ENCODE assay signal across 37 cellular contexts in genomic region chr16:50662306-50662940, GRCh38. TPM values are rescaled to one million over a fixed set of nuclear protein-coding genes. Genes with fewer than 3 reads are reported as not detected.
"Had no signal": no experiment of that assay in that cellular context is flagged by ENCODE, and none has a peak within 500 bp of the region (broad histone marks: within the 10 kb centered on the region; RNA-seq: fewer than 3 reads in every experiment).

No MANE protein-coding gene starts in this region.

- H3K36me3 Mint-ChIP-seq: activated naive CD4-positive, alpha-beta T cell treated with anti-CD3 and anti-CD28 coated beads, Interleukin-2, amount 50 U/mL, for 24 hours; activated naive CD8-positive, alpha-beta T cell treated with anti-CD3 and anti-CD28 coated beads for 36 hours had no signal

- H3K9me3 Mint-ChIP-seq: activated naive CD4-positive, alpha-beta T cell treated with anti-CD3 and anti-CD28 coated beads, Interleukin-2, amount 50 U/mL, for 24 hours; activated naive CD8-positive, alpha-beta T cell treated with anti-CD3 and anti-CD28 coated beads for 36 hours; activated naive CD8-positive, alpha-beta T cell treated with anti-CD3 and anti-CD28 coated beads, Interleukin-2, amount 50 U/mL, for 24 hours had no signal

- H3K27ac Mint-ChIP-seq: activated B cell treated with CpG ODN at 0.5 μM for 24 hours; activated CD8-positive, alpha-beta T cell treated with anti-CD3 and anti-CD28 coated beads, Interleukin-2, amount 10 ng/mL, durations not matched to agents 7 days and 5 days; activated naive CD4-positive, alpha-beta T cell treated with anti-CD3 and anti-CD28 coated beads, Interleukin-2, amount 50 U/mL, for 24 hours; activated naive CD8-positive, alpha-beta T cell treated with anti-CD3 and anti-CD28 coated beads for 36 hours; activated naive CD8-positive, alpha-beta T cell treated with anti-CD3 and anti-CD28 coated beads, Interleukin-2, amount 50 U/mL, for 24 hours; T-helper 17 cell; T-helper 2 cell treated with Interferon-gamma antibody and Interleukin-4, amounts not matched to agents 5 μg/mL and 100 μg/mL, for 36 hours had no signal

- FAIRE-seq: endometrium, endothelial cell of umbilical vein had no signal

- H3K4me3 Mint-ChIP-seq: activated B cell treated with CpG ODN at 0.5 μM for 24 hours; activated CD8-positive, alpha-beta memory T cell treated with anti-CD3 and anti-CD28 coated beads, Interleukin-2, amount 10 ng/mL, durations not matched to agents 7 days and 5 days; activated CD8-positive, alpha-beta T cell treated with anti-CD3 and anti-CD28 coated beads, Interleukin-2, amount 10 ng/mL, durations not matched to agents 7 days and 5 days; activated naive CD4-positive, alpha-beta T cell treated with anti-CD3 and anti-CD28 coated beads, Interleukin-2, amount 50 U/mL, for 24 hours; activated naive CD8-positive, alpha-beta T cell treated with anti-CD3 and anti-CD28 coated beads for 36 hours; activated naive CD8-positive, alpha-beta T cell treated with anti-CD3 and anti-CD28 coated beads, Interleukin-2, amount 50 U/mL, for 24 hours; T-helper 17 cell; T-helper 2 cell treated with Interferon-gamma antibody and Interleukin-4, amounts not matched to agents 5 μg/mL and 100 μg/mL, for 36 hours had no signal

- DNase-seq: activated B cell treated with CpG ODN at 0.5 μM for 24 hours; activated CD4-positive, alpha-beta T cell treated with anti-CD3 and anti-CD28 coated beads for 48 hours; activated CD4-positive, alpha-beta T cell treated with anti-CD3 and anti-CD28 coated beads, Interleukin-2, amount 50 U/mL, for 1 hour; activated CD4-positive, alpha-beta T cell treated with anti-CD3 and anti-CD28 coated beads, Interleukin-2, amount 50 U/mL, for 48 hours; activated CD8-positive, alpha-beta memory T cell treated with anti-CD3 and anti-CD28 coated beads, Interleukin-2, amount 10 ng/mL, durations not matched to agents 7 days and 5 days; activated CD8-positive, alpha-beta memory T cell treated with anti-CD3 and anti-CD28 coated beads, Interleukin-2, amount 50 U/mL, for 4 hours; activated CD8-positive, alpha-beta T cell treated with anti-CD3 and anti-CD28 coated beads, Interleukin-2, amount 10 ng/mL, durations not matched to agents 7 days and 5 days; activated gamma-delta T cell; activated naive CD4-positive, alpha-beta T cell; activated naive CD8-positive, alpha-beta T cell treated with anti-CD3 and anti-CD28 coated beads for 36 hours; activated naive CD8-positive, alpha-beta T cell treated with anti-CD3 and anti-CD28 coated beads, Interleukin-2, amount 50 U/mL, for 24 hours; activated T-cell treated with anti-CD3 and anti-CD28 coated beads, Interleukin-2, amount 50 U/mL, for 1 hour; activated T-cell treated with anti-CD3 and anti-CD28 coated beads, Interleukin-2, amount 50 U/mL, for 48 hours; adrenal gland; aorta; central memory CD4-positive, alpha-beta T cell; cerebellar nuclear complex; colonic mucosa; effector CD8-positive, alpha-beta T cell; esophagus squamous epithelium; foreskin melanocyte; heart right ventricle; T-helper 1 cell; T-helper 17 cell; T1000; WERI-Rb-1 had no signal

- H3K27me3 Mint-ChIP-seq: activated B cell treated with CpG ODN at 0.5 μM for 24 hours; activated CD8-positive, alpha-beta memory T cell treated with anti-CD3 and anti-CD28 coated beads, Interleukin-2, amount 10 ng/mL, durations not matched to agents 7 days and 5 days; activated naive CD4-positive, alpha-beta T cell treated with anti-CD3 and anti-CD28 coated beads, Interleukin-2, amount 50 U/mL, for 24 hours; activated naive CD8-positive, alpha-beta T cell treated with anti-CD3 and anti-CD28 coated beads for 36 hours; activated naive CD8-positive, alpha-beta T cell treated with anti-CD3 and anti-CD28 coated beads, Interleukin-2, amount 50 U/mL, for 24 hours; T-helper 17 cell had no signal

- ATAC-seq: activated CD4-positive, CD25-positive, alpha-beta regulatory T cell treated with anti-CD3 and anti-CD28 coated beads, Interleukin-2, amount 50 U/mL, for 24 hours; activated CD8-positive, alpha-beta memory T cell treated with anti-CD3 and anti-CD28 coated beads, Interleukin-2, amount 10 ng/mL, durations not matched to agents 7 days and 5 days; activated CD8-positive, alpha-beta T cell treated with anti-CD3 and anti-CD28 coated beads, Interleukin-2, amount 10 ng/mL, durations not matched to agents 7 days and 5 days; activated naive CD8-positive, alpha-beta T cell treated with anti-CD3 and anti-CD28 coated beads, Interleukin-2, amount 50 U/mL, for 24 hours; body of pancreas; gastroesophageal sphincter; heart right ventricle; T-helper 17 cell had no signal

RNA-seq across cellular contexts. Expression of gene SNX20, which starts 18.7 kb away (rescaled TPM):
- total RNA-seq: cardiac muscle cell, endothelial cell of umbilical vein, fibroblast of lung, fibroblast of villous mesenchyme, glomerular endothelial cell had no signal
- polyA plus RNA-seq: cardiac muscle cell, endothelial cell of umbilical vein, fibroblast of lung had no signal

RNA-seq across cellular contexts. Expression of gene NOD2, which starts 31.0 kb away (rescaled TPM):
- total RNA-seq: cardiac muscle cell, fibroblast of villous mesenchyme had no signal
- polyA plus RNA-seq: fibroblast of lung had no signal
